Comparison of ENCODE assay signal across 8 cellular contexts in genomic region chr4:164956766-164957643, GRCh38. TPM values are rescaled to one million over a fixed set of nuclear protein-coding genes. Genes with fewer than 3 reads are reported as not detected.
DNase-seq lines count a peak whose midpoint lies in the region; ATAC-seq and TF ChIP-seq lines count a peak whose summit lies in the region.

No MANE protein-coding gene starts in this region.

- H2AFZ ChIP-seq in OCI-LY1 (ENCODE audit: low read length): peak overlapping the region; percentile 86; the same call in 1 of the 2 replicates

- ATAC-seq in GM18909 (IDR thresholded peaks at IDR 0.05; ENCODE audit: poor library complexity, unreplicated experiment): peak; percentile 100
- ATAC-seq in HG03175 (IDR thresholded peaks at IDR 0.05; ENCODE audit: unreplicated experiment): peak; percentile 100
- peak; percentile 100 for ATAC-seq in activated T-helper 17 cell treated with anti-CD3 and anti-CD28 coated beads, Interleukin-2, amount 50 U/mL, for 72 hours (replicated peaks)
- peak; percentile 100 for ATAC-seq in stimulated activated naive CD8-positive, alpha-beta T cell treated with anti-CD3 and anti-CD28 coated beads, Interleukin-15, amount 100 ng/mL, for 72 hours

- no peaks in the 10 kb centered on the region for H3K79me2 ChIP-seq in OCI-LY1 (ENCODE audit: insufficient read depth, low read length)

- DNase-seq in A673 (ENCODE audit: low spot score) (peak; percentile 92), fibroblast of the aortic adventitia (ENCODE audit: low read depth) (peak; percentile 55), neural crest cell (ENCODE audit: low read depth, low spot score) (peak; percentile 61)
- peak; percentile 84 to 86 for DNase-seq in stimulated activated naive CD8-positive, alpha-beta T cell treated with anti-CD3 and anti-CD28 coated beads, Interleukin-15, amount 100 ng/mL, for 72 hours

- CTCF ChIA-PET in A673 (lab: Charles Lee): interaction anchor here (0.5 kb wide), 1 partner anchor 21 kb away, joined by 3 read pairs; no protein-coding TSS in a partner anchor

- H3K9me3 ChIP-seq in A673 (ENCODE audit: low read depth, low read length, poor library complexity, severe bottlenecking) (no peaks in the 10 kb centered on the region), OCI-LY1 (ENCODE audit: low read length) (no peaks in the 10 kb centered on the region)

- H3F3A ChIP-seq in OCI-LY1 (ENCODE audit: insufficient read depth, low read length): no peaks in the 10 kb centered on the region

- H3K9me2 ChIP-seq in OCI-LY1 (ENCODE audit: low read depth, low read length): no peaks in the 10 kb centered on the region

- TF ChIP-seq CTCF in A673 (conservative IDR thresholded peaks at IDR 0.05; ENCODE audit: low read depth, low read length) (no peak), OCI-LY1 (IDR thresholded peaks at IDR 0.05; ENCODE audit: low read length) (no peak), fibroblast of the aortic adventitia (IDR thresholded peaks at IDR 0.05; ENCODE audit: insufficient read depth, low read length) (no peak), neural crest cell (conservative IDR thresholded peaks at IDR 0.05) (no peak)

- H3K4me3 ChIP-seq in A673 (ENCODE audit: low read depth, low read length, poor library complexity, severe bottlenecking) (peak overlapping the region; percentile 77), OCI-LY1 (ENCODE audit: low read depth, low read length, poor library complexity, severe bottlenecking) (peak overlapping the region; percentile 84), fibroblast of the aortic adventitia (ENCODE audit: low read depth, low read length) (peak overlapping the region; percentile 75)

- no peaks in the 10 kb centered on the region for H4K20me1 ChIP-seq in OCI-LY1 (ENCODE audit: insufficient read depth, low read length)

- H3K27ac ChIP-seq in A673 (ENCODE audit: low read depth, low read length, poor library complexity, severe bottlenecking): peak overlapping the region; percentile 35
- no peak overlapping the region for H3K27ac ChIP-seq in OCI-LY1 (ENCODE audit: low read depth, low read length, poor library complexity, severe bottlenecking)

- peak overlapping the region; percentile 91 for H3K4me2 ChIP-seq in OCI-LY1 (ENCODE audit: low read length)

- no peaks in the 10 kb centered on the region for H3K36me3 Mint-ChIP-seq in activated T-helper 17 cell treated with anti-CD3 and anti-CD28 coated beads, Interleukin-2, amount 50 U/mL, for 72 hours (ENCODE audit: low read depth)
- peaks cover 14% of the 10 kb centered on the region for H3K36me3 Mint-ChIP-seq in neural crest cell (ENCODE audit: low read depth)

- peaks cover 3% of the 10 kb centered on the region for H3K27me3 Mint-ChIP-seq in activated T-helper 17 cell treated with anti-CD3 and anti-CD28 coated beads, Interleukin-2, amount 50 U/mL, for 72 hours
- H3K27me3 Mint-ChIP-seq in neural crest cell (ENCODE audit: low read depth): no peaks in the 10 kb centered on the region
- H3K27me3 Mint-ChIP-seq in stimulated activated naive CD8-positive, alpha-beta T cell treated with anti-CD3 and anti-CD28 coated beads, Interleukin-15, amount 100 ng/mL, for 72 hours: no peaks in the 10 kb centered on the region

- POLR2A ChIA-PET in A673 (lab: Charles Lee; ENCODE audit: low non-redundant PET): no interaction called here

- H3K36me3 ChIP-seq in A673 (ENCODE audit: insufficient read depth, low read length, poor library complexity, severe bottlenecking): no peaks in the 10 kb centered on the region
- no peaks in the 10 kb centered on the region for H3K36me3 ChIP-seq in OCI-LY1 (ENCODE audit: insufficient read depth, low read length)

- intact Hi-C loops in A673 (cut with micrococcal nuclease; ENCODE audit: unreplicated experiment): no loop called here

- H3K4me1 ChIP-seq in A673 (ENCODE audit: insufficient read depth, low read length, poor library complexity, severe bottlenecking) (peaks cover 20% of the 10 kb centered on the region), OCI-LY1 (ENCODE audit: insufficient read depth, low read length, severe bottlenecking) (peaks cover 24% of the 10 kb centered on the region)

- H3K9ac ChIP-seq in OCI-LY1 (ENCODE audit: low read length): peak overlapping the region; percentile 76

- no peaks in the 10 kb centered on the region for H3K27me3 ChIP-seq in A673 (replicated peaks; ENCODE audit: insufficient read depth, low read depth, low read length, poor library complexity)
- no peaks in the 10 kb centered on the region for H3K27me3 ChIP-seq in OCI-LY1 (ENCODE audit: insufficient read depth, low read length)

- no TSS peak for BruUV-seq in A673 (replicated peaks; lab: Mats Ljungman, UMichigan)

- no peaks in the 10 kb centered on the region for H3K4me1 Mint-ChIP-seq in activated T-helper 17 cell treated with anti-CD3 and anti-CD28 coated beads, Interleukin-2, amount 50 U/mL, for 72 hours
- peaks cover 28% of the 10 kb centered on the region for H3K4me1 Mint-ChIP-seq in neural crest cell
- H3K4me1 Mint-ChIP-seq in stimulated activated naive CD8-positive, alpha-beta T cell treated with anti-CD3 and anti-CD28 coated beads, Interleukin-15, amount 100 ng/mL, for 72 hours: peaks cover 29% of the 10 kb centered on the region

- peaks cover 8% of the 10 kb centered on the region for H3K9me3 Mint-ChIP-seq in activated T-helper 17 cell treated with anti-CD3 and anti-CD28 coated beads, Interleukin-2, amount 50 U/mL, for 72 hours
- peaks cover 7% of the 10 kb centered on the region for H3K9me3 Mint-ChIP-seq in neural crest cell
- peaks cover 5 to 7% of the 10 kb centered on the region in 2 donors for H3K9me3 Mint-ChIP-seq in stimulated activated naive CD8-positive, alpha-beta T cell treated with anti-CD3 and anti-CD28 coated beads, Interleukin-15, amount 100 ng/mL, for 72 hours

- peak overlapping the region; percentile 51 for H3K27ac Mint-ChIP-seq in activated T-helper 17 cell treated with anti-CD3 and anti-CD28 coated beads, Interleukin-2, amount 50 U/mL, for 72 hours
- peak overlapping the region; percentile 60 for H3K27ac Mint-ChIP-seq in neural crest cell (ENCODE audit: unreplicated experiment)
- H3K27ac Mint-ChIP-seq in stimulated activated naive CD8-positive, alpha-beta T cell treated with anti-CD3 and anti-CD28 coated beads, Interleukin-15, amount 100 ng/mL, for 72 hours: peak overlapping the region; percentile 93 to 96

- H3K4me3 Mint-ChIP-seq in activated T-helper 17 cell treated with anti-CD3 and anti-CD28 coated beads, Interleukin-2, amount 50 U/mL, for 72 hours: peak overlapping the region; percentile 90
- peak overlapping the region; percentile 93 for H3K4me3 Mint-ChIP-seq in neural crest cell
- peak overlapping the region; percentile 99 for H3K4me3 Mint-ChIP-seq in stimulated activated naive CD8-positive, alpha-beta T cell treated with anti-CD3 and anti-CD28 coated beads, Interleukin-15, amount 100 ng/mL, for 72 hours

RNA-seq across cellular contexts. Expression of gene TRIM61, which starts 20.5 kb away (rescaled TPM):
- total RNA-seq in A673 (2021): 2.0 and 4.1 TPM in 2 replicates
- 1 to 10 TPM; 1.1 to 1.7 TPM for total RNA-seq in activated T-helper 17 cell treated with anti-CD3 and anti-CD28 coated beads, Interleukin-2, amount 50 U/mL, for 72 hours
- total RNA-seq in fibroblast of the aortic adventitia (ENCODE audit: low replicate concordance): 1.1 and 2.5 TPM in 2 replicates
- total RNA-seq in neural crest cell: 0.19 and 0.27 TPM in 2 replicates
